ENCODE assay signal across 8 cellular contexts in the genomic region with DNA sequence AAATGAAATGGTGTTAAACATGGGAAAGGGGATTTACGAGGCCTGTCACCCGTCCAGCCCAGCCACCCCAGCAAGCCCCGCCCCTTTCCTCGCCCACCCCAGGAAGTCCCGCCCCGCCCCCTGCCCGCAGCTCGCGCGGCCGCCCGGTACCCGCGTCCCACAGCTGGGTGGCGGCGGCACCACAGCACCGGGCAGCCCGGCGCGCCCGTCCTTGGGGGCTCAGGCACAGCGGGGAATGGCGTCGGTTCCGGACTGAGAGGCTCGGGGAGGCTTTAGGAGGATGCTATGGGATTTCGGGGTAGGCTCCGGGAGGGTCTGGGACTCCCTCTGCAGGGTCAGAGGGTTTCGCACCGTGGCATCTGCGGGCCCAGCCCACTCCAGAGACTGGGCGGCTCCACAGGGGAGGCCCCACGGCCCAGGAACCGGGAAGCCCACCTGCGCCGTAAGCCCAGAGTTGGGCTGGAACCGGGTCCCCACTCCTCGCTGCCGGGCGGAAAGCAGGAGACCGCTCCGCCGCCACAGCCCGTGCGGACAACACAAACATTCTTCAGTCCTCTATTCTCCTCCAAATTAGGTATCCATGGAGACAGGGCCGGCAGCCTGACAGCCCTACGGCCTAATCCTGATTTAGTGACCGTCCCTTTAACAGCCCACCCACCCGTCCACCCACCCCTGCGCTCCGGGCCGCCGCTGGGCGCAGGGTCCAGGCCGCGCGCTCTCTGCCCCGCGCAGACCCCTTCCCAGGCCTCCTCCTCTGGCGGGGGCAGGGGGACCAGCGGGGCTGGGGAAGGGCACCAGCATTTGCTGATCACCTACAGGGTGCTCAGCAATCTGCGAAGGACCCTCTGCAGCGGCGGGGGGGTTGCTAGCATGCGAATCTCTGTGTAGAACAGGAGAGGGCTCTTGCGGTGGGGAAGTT. TPM values are rescaled to one million over a fixed set of nuclear protein-coding genes. Genes with fewer than 3 reads are reported as not detected.
DNase-seq lines count a peak whose midpoint lies in the region; ATAC-seq and TF ChIP-seq lines count a peak whose summit lies in the region.

No MANE protein-coding gene starts in this region.

- H3K27me3 ChIP-seq in dorsolateral prefrontal cortex (peaks cover 0 to 63% (median 30%) of the 10 kb centered on the region in 45 donors), mononuclear cell (ENCODE audit: insufficient read depth, low read length) (peaks cover 37% of the 10 kb centered on the region)

- intact Hi-C loops in dorsolateral prefrontal cortex (cut with DNase I), result no loop called here

- H3K4me1 ChIP-seq in mononuclear cell (ENCODE audit: insufficient read depth, low read length), result peaks cover 41% of the 10 kb centered on the region

- H3K36me3 Mint-ChIP-seq in stimulated activated memory B cell treated with anti-CD40 and anti-IgM and Interleukin-4, amounts not matched to agents 10 μg/mL and 1 μg/mL and 100 μg/mL, for 72 hours, result no peaks in the 10 kb centered on the region

- TF ChIP-seq CTCF in VCaP (conservative IDR thresholded peaks at IDR 0.05) (0 out of 2 replicates have a peak, but pooled peaks have one; percentile 7), dorsolateral prefrontal cortex (IDR thresholded peaks at IDR 0.05 in 54 of 56, conservative IDR thresholded peaks at IDR 0.05 in 2 of 56; ENCODE audit: low read depth in 1 of 56, partially characterized antibody in 56 of 56) (no peak)

- H3K9me3 Mint-ChIP-seq in stimulated activated memory B cell treated with anti-CD40 and anti-IgM and Interleukin-4, amounts not matched to agents 10 μg/mL and 1 μg/mL and 100 μg/mL, for 72 hours, result no peaks in the 10 kb centered on the region

- H3K27ac ChIP-seq in VCaP (peak overlapping the region; percentile 67), dorsolateral prefrontal cortex (peak overlapping the region in 41 of 59 donors; percentile 4 to 83 (median 62))

- no peak for ATAC-seq in stimulated activated memory B cell treated with anti-CD40 and anti-IgM and Interleukin-4, amounts not matched to agents 10 μg/mL and 1 μg/mL and 100 μg/mL, for 72 hours
- ATAC-seq in GM19452 (IDR thresholded peaks at IDR 0.05; ENCODE audit: unreplicated experiment) (no peak), HG03039 (IDR thresholded peaks at IDR 0.05; ENCODE audit: unreplicated experiment) (no peak)

- H3K4me3 ChIP-seq in dorsolateral prefrontal cortex (peak overlapping the region; percentile 41 to 80 (median 65)), mononuclear cell (ENCODE audit: low read length) (peak overlapping the region; percentile 23)

- peaks cover 78% of the 10 kb centered on the region for H3K27me3 Mint-ChIP-seq in stimulated activated memory B cell treated with anti-CD40 and anti-IgM and Interleukin-4, amounts not matched to agents 10 μg/mL and 1 μg/mL and 100 μg/mL, for 72 hours

- H3K27ac Mint-ChIP-seq in stimulated activated memory B cell treated with anti-CD40 and anti-IgM and Interleukin-4, amounts not matched to agents 10 μg/mL and 1 μg/mL and 100 μg/mL, for 72 hours, result no peak overlapping the region

- DNase-seq in ELF-1 (ENCODE audit: low read depth, low spot score) (peak; percentile 82), dorsolateral prefrontal cortex (peak in 2 of 10 donors; percentile 20 to 42), NCI-H2029 (lab: John Stamatoyannopoulos, UW) (no peak)

- peak overlapping the region; percentile 62 for H3K4me3 Mint-ChIP-seq in stimulated activated memory B cell treated with anti-CD40 and anti-IgM and Interleukin-4, amounts not matched to agents 10 μg/mL and 1 μg/mL and 100 μg/mL, for 72 hours

- H3K9me3 ChIP-seq in mononuclear cell (ENCODE audit: low read depth, low read length), result no peaks in the 10 kb centered on the region

- H3K4me1 Mint-ChIP-seq in stimulated activated memory B cell treated with anti-CD40 and anti-IgM and Interleukin-4, amounts not matched to agents 10 μg/mL and 1 μg/mL and 100 μg/mL, for 72 hours, result peaks cover 30% of the 10 kb centered on the region

RNA-seq across cellular contexts. Expression of a gene that starts 1.3 kb away (rescaled TPM):
- total RNA-seq in dorsolateral prefrontal cortex (1 to 10 TPM in 119 of 120 experiments, under 1 TPM in 1; 0.93 to 4.3 (median 2.1) TPM), mononuclear cell (0.31 TPM)

RNA-seq across cellular contexts. Expression of a gene that starts 40.7 kb away (rescaled TPM):
- total RNA-seq in dorsolateral prefrontal cortex (1 to 10 TPM in 2 of 120 experiments, under 1 TPM in 30, not detected in 88; 0.17 to 1.7 (median 0.37) TPM), mononuclear cell (0.10 TPM)
